Comparison of ENCODE assay signal across 8 cellular contexts in genomic region chr5:59810041-59810440, GRCh38.
DNase-seq lines count a peak whose midpoint lies in the region; ATAC-seq lines count a peak whose summit lies in the region.

No MANE protein-coding gene starts in this region.

- H3K9me3 ChIP-seq in adipocyte (ENCODE audit: control insufficient read depth, low read length): no peaks in the 10 kb centered on the region

- H3K4me3 ChIP-seq in adipocyte (ENCODE audit: low read length): peak overlapping the region; percentile 65

- DNase-seq in COR-L47 (lab: John Stamatoyannopoulos, UW): peak; percentile 69
- DNase-seq in KG1 (lab: John Stamatoyannopoulos, UW): peak; percentile 48
- DNase-seq in SKM-1 (lab: John Stamatoyannopoulos, UW; ENCODE audit: unreplicated experiment): peak; percentile 27
- DNase-seq in adipocyte (ENCODE audit: low read depth): peak; percentile 91
- peak; percentile 71 for DNase-seq in left cardiac atrium
- DNase-seq in putamen (ENCODE audit: low spot score): peak; percentile 67

- no peaks in the 10 kb centered on the region for H3K36me3 ChIP-seq in adipocyte (ENCODE audit: control insufficient read depth, insufficient read depth, low read length, severe bottlenecking)

- H3K9ac ChIP-seq in adipocyte (ENCODE audit: low read length): peak overlapping the region; percentile 39

- peaks cover 24% of the 10 kb centered on the region for H3K27me3 ChIP-seq in adipocyte (replicated peaks; ENCODE audit: control insufficient read depth, insufficient read depth, low read length)

- intact Hi-C loops in left cardiac atrium (cut with DNase I): loop anchor here (5.0 kb wide), 3 partner anchors 777 to 862 kb away; no protein-coding TSS in a partner anchor

- ATAC-seq in GM19463 (IDR thresholded peaks at IDR 0.05; ENCODE audit: unreplicated experiment) (peak; percentile 73), left cardiac atrium (peak; percentile 67 to 74), HG03025 (IDR thresholded peaks at IDR 0.05; ENCODE audit: low FRiP score, unreplicated experiment) (no peak)

- no peaks in the 10 kb centered on the region for H3K4me1 ChIP-seq in adipocyte (ENCODE audit: control insufficient read depth, insufficient read depth, low read length)

Comparison
In these comparisons a context has a peak if more than half of its experiments do, and no peak if none do; other contexts are left out.
1. DNase-seq: peak in every context shown above with its lines; median percentile 91 in adipocyte; 71 in left cardiac atrium; 69 in COR-L47; 67 in putamen; 48 in KG1; 27 in SKM-1.